20 cellular contexts compared by ENCODE assay signal in the genomic region with DNA sequence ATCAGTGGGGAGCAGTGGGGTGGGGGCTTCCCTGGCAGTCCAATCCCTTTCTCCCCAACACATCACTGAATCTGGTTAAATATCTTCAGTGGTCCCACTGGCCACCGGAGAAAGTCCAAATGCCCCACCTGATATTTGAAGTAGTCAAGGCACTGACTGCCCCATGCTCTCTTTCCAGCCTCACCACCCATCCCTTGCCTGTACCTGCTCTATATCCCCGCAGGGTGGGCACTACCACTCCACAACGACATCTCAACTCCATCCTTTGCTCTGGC.
A peak's percentile ranks its signal among the peaks of the same experiment; 100 is the strongest.
DNase-seq lines count a peak whose midpoint lies in the region; ATAC-seq, FAIRE-seq and TF ChIP-seq lines count a peak whose summit lies in the region.
"Had no signal": no experiment of that assay in that cellular context is flagged by ENCODE, and none has a peak within 500 bp of the region (broad histone marks: within the 10 kb centered on the region; RNA-seq: fewer than 3 reads in every experiment).

No MANE protein-coding gene starts in this region.

- H3K27ac Mint-ChIP-seq in activated CD8-positive, alpha-beta T cell treated with anti-CD3 and anti-CD28 coated beads, Interleukin-2, amount 10 ng/mL, durations not matched to agents 7 days and 5 days, result no peak overlapping the region
- H3K27ac Mint-ChIP-seq in activated CD8-positive, alpha-beta T cell treated with anti-CD3 and anti-CD28 coated beads for 36 hours, result no peak overlapping the region
- H3K27ac Mint-ChIP-seq in mesothelial cell of epicardium, result no peak overlapping the region
- H3K27ac Mint-ChIP-seq: activated naive CD8-positive, alpha-beta T cell treated with anti-CD3 and anti-CD28 coated beads, Interleukin-2, amount 50 U/mL, for 24 hours had no signal

- no peaks in the 10 kb centered on the region for H3K27me3 Mint-ChIP-seq in activated CD8-positive, alpha-beta T cell treated with anti-CD3 and anti-CD28 coated beads, Interleukin-2, amount 10 ng/mL, durations not matched to agents 7 days and 5 days (ENCODE audit: low read depth)
- no peaks in the 10 kb centered on the region for H3K27me3 Mint-ChIP-seq in activated CD8-positive, alpha-beta T cell treated with anti-CD3 and anti-CD28 coated beads for 36 hours
- H3K27me3 Mint-ChIP-seq in mesothelial cell of epicardium (ENCODE audit: low read depth), result no peaks in the 10 kb centered on the region
- H3K27me3 Mint-ChIP-seq: activated naive CD8-positive, alpha-beta T cell treated with anti-CD3 and anti-CD28 coated beads, Interleukin-2, amount 50 U/mL, for 24 hours; effector memory CD8-positive, alpha-beta T cell; naive thymus-derived CD4-positive, alpha-beta T cell had no signal

- DNase-seq in activated CD8-positive, alpha-beta T cell treated with anti-CD3 and anti-CD28 coated beads, Interleukin-2, amount 10 ng/mL, durations not matched to agents 7 days and 5 days, result peak; percentile 14
- no peak for DNase-seq in activated CD8-positive, alpha-beta T cell treated with anti-CD3 and anti-CD28 coated beads for 36 hours
- DNase-seq in H1 (ENCODE audit: low read depth in 1 of 2, low spot score in 2 of 2), result peak in 1 of 2 experiments; percentile 19
- DNase-seq in stimulated activated CD8-positive, alpha-beta memory T cell treated with anti-CD3 and anti-CD28 coated beads, Interleukin-4, amount 100 ng/mL, for 48 hours, result peak; percentile 21
- no peak for DNase-seq in mesothelial cell of epicardium (ENCODE audit: low spot score in 2 of 2, unreplicated experiment in 2 of 2)
- DNase-seq in NOMO-1 (lab: John Stamatoyannopoulos, UW; ENCODE audit: unreplicated experiment in 2 of 2), result no peak
- no peak for DNase-seq in mesenteric fat pad (ENCODE audit: low spot score)
- DNase-seq: DMS79 treated with DMSO at 0.1 percent for 48 hours, GF-D8, NCI-H1417 treated with DMSO at 0.1 percent for 48 hours, NCI-H2081 treated with DMSO at 0.1 percent for 48 hours had no signal

- H3K27me3 ChIP-seq in Loucy (ENCODE audit: insufficient read depth, low read length, poor library complexity, severe bottlenecking) (no peaks in the 10 kb centered on the region), H1 (replicated peaks in 1 of 4; ENCODE audit: control insufficient read depth in 3 of 4, extremely low read depth in 1 of 4, insufficient read depth in 3 of 4, low read length in 3 of 4) (no peaks in the 10 kb centered on the region)
- H3K27me3 ChIP-seq: upper lobe of right lung had no signal

- H3K4ac ChIP-seq in H1 (replicated peaks; ENCODE audit: insufficient read length, low read depth, low read length), result no peak overlapping the region

- H3K23ac ChIP-seq in H1 (ENCODE audit: insufficient read length), result no peak overlapping the region

- no peak overlapping the region for H4K8ac ChIP-seq in H1 (ENCODE audit: extremely low read depth, insufficient read depth, low read length)

- H3K9me3 ChIP-seq in Loucy (ENCODE audit: insufficient read depth, low read depth, low read length), result no peaks in the 10 kb centered on the region
- H3K9me3 ChIP-seq in H1 (ENCODE audit: insufficient read depth in 2 of 2, low read depth in 1 of 2, low read length in 1 of 2), result no peaks in the 10 kb centered on the region
- H3K9me3 ChIP-seq: upper lobe of right lung had no signal

- no peaks in the 10 kb centered on the region for H3K9me2 ChIP-seq in Loucy (replicated peaks; ENCODE audit: low read depth, low read length)

- H3K27ac ChIP-seq in H1 (ENCODE audit: low read depth, low read length), result no peak overlapping the region
- H3K27ac ChIP-seq: C4-2B, GM23248, upper lobe of right lung had no signal

- TF ChIP-seq CTCF in activated CD8-positive, alpha-beta T cell treated with anti-CD3 and anti-CD28 coated beads for 36 hours (IDR thresholded peaks at IDR 0.05), result no peak
- no peak for TF ChIP-seq CTCF in Loucy (conservative IDR thresholded peaks at IDR 0.05; ENCODE audit: low read length)
- TF ChIP-seq CTCF in H1 (IDR thresholded peaks at IDR 0.05; ENCODE audit: control extremely low read depth in 1 of 3, insufficient read depth in 1 of 3, low read depth in 1 of 3, low read length in 3 of 3), result no peak
- TF ChIP-seq CTCF in mesothelial cell of epicardium (IDR thresholded peaks at IDR 0.05; ENCODE audit: unreplicated experiment), result no peak

- peaks cover 20% of the 10 kb centered on the region for H3K4me1 Mint-ChIP-seq in activated CD8-positive, alpha-beta T cell treated with anti-CD3 and anti-CD28 coated beads, Interleukin-2, amount 10 ng/mL, durations not matched to agents 7 days and 5 days (ENCODE audit: low read depth)
- peaks cover 14% of the 10 kb centered on the region for H3K4me1 Mint-ChIP-seq in activated CD8-positive, alpha-beta T cell treated with anti-CD3 and anti-CD28 coated beads for 36 hours (ENCODE audit: low read depth)
- H3K4me1 Mint-ChIP-seq in mesothelial cell of epicardium, result peaks cover 4% of the 10 kb centered on the region

- no peak for TF ChIP-seq EP300 in H1 (IDR thresholded peaks at IDR 0.05; ENCODE audit: borderline replicate concordance in 1 of 2, low read depth in 2 of 2, low read length in 2 of 2)

- no peaks in the 10 kb centered on the region for H3K36me3 Mint-ChIP-seq in activated CD8-positive, alpha-beta T cell treated with anti-CD3 and anti-CD28 coated beads, Interleukin-2, amount 10 ng/mL, durations not matched to agents 7 days and 5 days (ENCODE audit: low read depth)
- no peaks in the 10 kb centered on the region for H3K36me3 Mint-ChIP-seq in activated CD8-positive, alpha-beta T cell treated with anti-CD3 and anti-CD28 coated beads for 36 hours (ENCODE audit: low read depth)
- no peaks in the 10 kb centered on the region for H3K36me3 Mint-ChIP-seq in mesothelial cell of epicardium

- H2BK120ac ChIP-seq in H1 (replicated peaks; ENCODE audit: low read depth, low read length), result no peak overlapping the region

- H2BK12ac ChIP-seq in H1 (ENCODE audit: low read depth, low read length), result peak overlapping the region; percentile 39; the same call in 1 of the 2 replicates

- H2AK5ac ChIP-seq in H1 (ENCODE audit: low read depth, low read length), result no peak overlapping the region

- TF ChIP-seq POLR2A in H1 (IDR thresholded peaks at IDR 0.05; ENCODE audit: control extremely low read depth in 1 of 2, low read depth in 2 of 2, low read length in 2 of 2), result no peak

- H3K4me3 Mint-ChIP-seq in activated CD8-positive, alpha-beta T cell treated with anti-CD3 and anti-CD28 coated beads, Interleukin-2, amount 10 ng/mL, durations not matched to agents 7 days and 5 days, result no peak overlapping the region
- H3K4me3 Mint-ChIP-seq in activated CD8-positive, alpha-beta T cell treated with anti-CD3 and anti-CD28 coated beads for 36 hours, result no peak overlapping the region
- H3K4me3 Mint-ChIP-seq in mesothelial cell of epicardium, result no peak overlapping the region
- H3K4me3 Mint-ChIP-seq: activated naive CD8-positive, alpha-beta T cell treated with anti-CD3 and anti-CD28 coated beads, Interleukin-2, amount 50 U/mL, for 24 hours; naive thymus-derived CD4-positive, alpha-beta T cell had no signal

- H3K56ac ChIP-seq in H1 (replicated peaks; ENCODE audit: insufficient read length, low read depth, low read length), result no peak overlapping the region

- H2BK5ac ChIP-seq in H1 (ENCODE audit: low read depth, low read length), result no peak overlapping the region

- 87% methylated on average over 3 of the region's 3 CpGs; no CpG with 5 or more reads in 1 of the 2 experiments for WGBS in H1 (ENCODE audit: extremely low coverage in 1 of 2, insufficient coverage in 1 of 2, insufficient read length in 1 of 2, insufficient replicate concordance in 2 of 2, low coverage in 1 of 2, low lambda C conversion rate in 2 of 2, missing lambda C conversion rate in 1 of 2), 2 experiments

- intact Hi-C loops in activated CD8-positive, alpha-beta T cell treated with anti-CD3 and anti-CD28 coated beads for 36 hours (cut with micrococcal nuclease), result loop anchor here (10.0 kb wide), 1 partner anchor 100 kb away; a partner anchor contains a TSS

- H3K79me2 ChIP-seq in Loucy (ENCODE audit: insufficient read depth, low read length), result no peaks in the 10 kb centered on the region
- no peaks in the 10 kb centered on the region for H3K79me2 ChIP-seq in H1 (ENCODE audit: control insufficient read depth in 1 of 2, insufficient read depth in 2 of 2, low read length in 2 of 2)

- no peaks in the 10 kb centered on the region for H3K4me1 ChIP-seq in Loucy (ENCODE audit: insufficient read depth, low read length, poor library complexity, severe bottlenecking)
- peaks cover 0 to 3% (median 2%) of the 10 kb centered on the region in 4 experiments; a peak in 5 of 7 replicates for H3K4me1 ChIP-seq in H1 (replicated peaks in 1 of 4; ENCODE audit: control insufficient read depth in 3 of 4, insufficient read depth in 4 of 4, low read length in 3 of 4)

- no peaks in the 10 kb centered on the region for H3K9me3 Mint-ChIP-seq in activated CD8-positive, alpha-beta T cell treated with anti-CD3 and anti-CD28 coated beads, Interleukin-2, amount 10 ng/mL, durations not matched to agents 7 days and 5 days (ENCODE audit: insufficient read depth)
- no peaks in the 10 kb centered on the region for H3K9me3 Mint-ChIP-seq in activated CD8-positive, alpha-beta T cell treated with anti-CD3 and anti-CD28 coated beads for 36 hours
- no peaks in the 10 kb centered on the region for H3K9me3 Mint-ChIP-seq in mesothelial cell of epicardium
- H3K9me3 Mint-ChIP-seq: activated naive CD8-positive, alpha-beta T cell treated with anti-CD3 and anti-CD28 coated beads, Interleukin-2, amount 50 U/mL, for 24 hours; effector memory CD8-positive, alpha-beta T cell; immature natural killer cell; naive thymus-derived CD4-positive, alpha-beta T cell had no signal

- ATAC-seq in activated CD8-positive, alpha-beta T cell treated with anti-CD3 and anti-CD28 coated beads, Interleukin-2, amount 10 ng/mL, durations not matched to agents 7 days and 5 days, result no peak
- no peak for ATAC-seq in activated CD8-positive, alpha-beta T cell treated with anti-CD3 and anti-CD28 coated beads for 36 hours

- CTCF ChIA-PET in activated CD8-positive, alpha-beta T cell treated with anti-CD3 and anti-CD28 coated beads, Interleukin-2, amount 10 ng/mL, durations not matched to agents 7 days and 5 days (lab: Charles Lee), result interaction anchor here (0.6 to 3.8 kb wide), 32 partner anchors 10 to 333 kb away, joined by 3 to 53 read pairs (median 8); a partner anchor contains a TSS
- CTCF ChIA-PET in activated CD8-positive, alpha-beta T cell treated with anti-CD3 and anti-CD28 coated beads for 36 hours (lab: Charles Lee), result interaction anchor here (0.6 to 6.4 kb wide), 40 partner anchors 9 to 242 kb away, joined by 3 to 73 read pairs (median 5); a partner anchor contains a TSS
- CTCF ChIA-PET in H1 (lab: Charles Lee; ENCODE audit: partially characterized antibody), result interaction anchor here (0.5 to 6.5 kb wide), 37 partner anchors 11 to 739 kb away, joined by 3 to 102 read pairs (median 9); a partner anchor contains a TSS

- no peak overlapping the region for H4K5ac ChIP-seq in H1 (ENCODE audit: insufficient read length, low read depth, low read length)

- H3K4me3 ChIP-seq in Loucy (ENCODE audit: low read length, poor library complexity, severe bottlenecking) (no peak overlapping the region), H1 (ENCODE audit: extremely low read depth in 1 of 4, insufficient read depth in 2 of 4, low read depth in 3 of 4, low read length in 4 of 4) (no peak overlapping the region)
- H3K4me3 ChIP-seq: GM23248, upper lobe of right lung had no signal

- no peaks in the 10 kb centered on the region for H3K79me1 ChIP-seq in H1 (ENCODE audit: low read depth, low read length)

- H3K23me2 ChIP-seq in H1 (ENCODE audit: low read depth, low read length), result no peaks in the 10 kb centered on the region

- TF ChIP-seq RAD21 in H1 (IDR thresholded peaks at IDR 0.05 in 1 of 2, conservative IDR thresholded peaks at IDR 0.05 in 1 of 2; ENCODE audit: low read depth in 2 of 2, low read length in 2 of 2), result no peak

- no peaks in the 10 kb centered on the region for H3K36me3 ChIP-seq in Loucy (ENCODE audit: insufficient read depth, low read length)
- no peaks in the 10 kb centered on the region for H3K36me3 ChIP-seq in H1 (ENCODE audit: control insufficient read depth in 2 of 4, insufficient read depth in 4 of 4, low read length in 3 of 4)
- H3K36me3 ChIP-seq: upper lobe of right lung had no signal

- no peak overlapping the region for H3K14ac ChIP-seq in H1 (ENCODE audit: insufficient read length)

- no peak for FAIRE-seq in H1 (lab: Jason Lieb, UNC)
- FAIRE-seq: astrocyte had no signal

- no peak overlapping the region for H2BK15ac ChIP-seq in H1 (ENCODE audit: low read length)

- peak overlapping the region; percentile 40; the same call in 1 of the 2 replicates for H3K18ac ChIP-seq in H1 (ENCODE audit: extremely low read depth, low read length)

- H3K4me2 ChIP-seq in Loucy (ENCODE audit: low read depth, low read length, poor library complexity, severe bottlenecking) (no peak overlapping the region), H1 (ENCODE audit: insufficient read depth in 1 of 2, low read depth in 2 of 2, low read length in 2 of 2) (no peak overlapping the region)

- H2BK20ac ChIP-seq in H1 (ENCODE audit: low read length), result no peak overlapping the region

- no peak overlapping the region for H4K91ac ChIP-seq in H1 (replicated peaks; ENCODE audit: insufficient read length, low read length)

- POLR2A ChIA-PET in activated CD8-positive, alpha-beta T cell treated with anti-CD3 and anti-CD28 coated beads, Interleukin-2, amount 10 ng/mL, durations not matched to agents 7 days and 5 days (lab: Charles Lee), result no interaction called here
- POLR2A ChIA-PET in activated CD8-positive, alpha-beta T cell treated with anti-CD3 and anti-CD28 coated beads for 36 hours (lab: Charles Lee), result interaction anchor here (1.0 kb wide), 1 partner anchor 102 kb away, joined by 3 read pairs; a partner anchor contains a TSS
- POLR2A ChIA-PET in H1 (lab: Charles Lee; ENCODE audit: partially characterized antibody), result no interaction called here

- H4K20me1 ChIP-seq in Loucy (ENCODE audit: insufficient read depth, low read length, poor library complexity, severe bottlenecking), result no peaks in the 10 kb centered on the region
- H4K20me1 ChIP-seq in H1 (replicated peaks in 1 of 2; ENCODE audit: control insufficient read depth in 1 of 2, insufficient read depth in 2 of 2, low read length in 2 of 2), result no peaks in the 10 kb centered on the region

- H2AFZ ChIP-seq in Loucy (ENCODE audit: low read length), result peak overlapping the region; percentile 65
- no peak overlapping the region for H2AFZ ChIP-seq in H1 (ENCODE audit: low read length)
- H2AFZ ChIP-seq: GM23248 had no signal

- H3K9ac ChIP-seq in Loucy (ENCODE audit: low read depth, low read length, poor library complexity, severe bottlenecking), result no peak overlapping the region
- H3K9ac ChIP-seq in H1 (replicated peaks in 1 of 4; ENCODE audit: extremely low read depth in 1 of 4, low read depth in 3 of 4, low read length in 3 of 4), result no peak overlapping the region
- H3K9ac ChIP-seq: GM23248 had no signal

- H3F3A ChIP-seq in Loucy (ENCODE audit: low read depth), result no peaks in the 10 kb centered on the region

Comparison
In these comparisons a context has a peak if more than half of its experiments do, and no peak if none do; other contexts are left out.
1. DNase-seq: peak in activated CD8-positive, alpha-beta T cell treated with anti-CD3 and anti-CD28 coated beads, Interleukin-2, amount 10 ng/mL, durations not matched to agents 7 days and 5 days (single experiment) and stimulated activated CD8-positive, alpha-beta memory T cell treated with anti-CD3 and anti-CD28 coated beads, Interleukin-4, amount 100 ng/mL, for 48 hours (single experiment); none in activated CD8-positive, alpha-beta T cell treated with anti-CD3 and anti-CD28 coated beads for 36 hours (single experiment), mesothelial cell of epicardium (0 of 2), NOMO-1 (0 of 2) and mesenteric fat pad (single experiment).